9 cellular contexts compared by ENCODE assay signal in genomic region chr6:42368156-42368555, GRCh38.
DNase-seq lines count a peak whose midpoint lies in the region; ATAC-seq and TF ChIP-seq lines count a peak whose summit lies in the region.
"Had no signal": no experiment of that assay in that cellular context is flagged by ENCODE, and none has a peak within 500 bp of the region (broad histone marks: within the 10 kb centered on the region; RNA-seq: fewer than 3 reads in every experiment).

No MANE protein-coding gene starts in this region.

- peak overlapping the region; percentile 90 for H3K4ac ChIP-seq in IMR-90 (ENCODE audit: low read depth, low read length)

- peak overlapping the region; percentile 77 for H3K4me2 ChIP-seq in DOHH2 (ENCODE audit: low read length)
- no peak overlapping the region; the same call in 1 of the 2 replicates for H3K4me2 ChIP-seq in IMR-90 (ENCODE audit: low read depth, low read length)

- intact Hi-C loops in IMR-90 (cut with micrococcal nuclease) = no loop called here
- intact Hi-C loops in left cardiac atrium (cut with DNase I) = no loop called here
- intact Hi-C loops in left ventricle myocardium superior (cut with micrococcal nuclease) = no loop called here

- peak overlapping the region; percentile 18; the same call in 1 of the 2 replicates for H3K56ac ChIP-seq in IMR-90 (ENCODE audit: extremely low read depth, insufficient read depth, low read length)

- no peak for TF ChIP-seq POLR2A in IMR-90 (IDR thresholded peaks at IDR 0.05; ENCODE audit: low read depth, low read length)

- peak overlapping the region; percentile 53; the same call in 1 of the 3 replicates for H2BK15ac ChIP-seq in IMR-90 (ENCODE audit: low read depth, low read length)

- H2BK20ac ChIP-seq in IMR-90 (ENCODE audit: low read depth, low read length) = no peak overlapping the region

- H3K18ac ChIP-seq in IMR-90 (ENCODE audit: low read depth, low read length) = no peak overlapping the region

- dilution Hi-C loops in IMR-90 (cut with HindIII; ENCODE audit: low sequenced_read_pairs, unreplicated experiment) = no loop called here

- H3K23ac ChIP-seq in IMR-90 (ENCODE audit: low read depth, low read length) = peak overlapping the region; percentile 79

- H3K9me1 ChIP-seq in IMR-90 (ENCODE audit: insufficient read depth, low read length) = peaks cover 47% of the 10 kb centered on the region

- POLR2A ChIA-PET in IMR-90 (lab: Charles Lee; ENCODE audit: unreplicated experiment) = no interaction called here

- peak overlapping the region; percentile 52 for H2AFZ ChIP-seq in IMR-90 (replicated peaks; ENCODE audit: low read length, poor library complexity)

- peak overlapping the region; percentile 48 to 75; a peak in 3 of 4 replicates for H4K8ac ChIP-seq in IMR-90 (ENCODE audit: low read depth in 2 of 2, low read length in 2 of 2)

- H3F3A ChIP-seq in DOHH2 (ENCODE audit: control insufficient read depth, insufficient read depth) = 0 out of 2 replicates have a peak, but pooled peaks cover 4% of the 10 kb centered on the region

- H3K9me3 ChIP-seq in DOHH2 (ENCODE audit: control insufficient read depth, insufficient read depth, low read length) (no peaks in the 10 kb centered on the region), IMR-90 (ENCODE audit: control insufficient read depth, insufficient read depth, low read length) (no peaks in the 10 kb centered on the region), neutrophil (no peaks in the 10 kb centered on the region)

- no peak overlapping the region for H3K27ac ChIP-seq in DOHH2 (ENCODE audit: low read depth, low read length)
- peak overlapping the region; percentile 79 for H3K27ac ChIP-seq in IMR-90 (ENCODE audit: insufficient read depth, low read length)
- peak overlapping the region; percentile 97 for H3K27ac ChIP-seq in neutrophil

- H3K79me1 ChIP-seq in IMR-90 (ENCODE audit: low read depth in 1 of 2, low read length in 2 of 2) = peaks cover 70 to 96% of the 10 kb centered on the region in 2 experiments

- H3K9me2 ChIP-seq in DOHH2 (replicated peaks; ENCODE audit: control insufficient read depth, low read length) = no peaks in the 10 kb centered on the region

- peak overlapping the region; percentile 83 for H2BK5ac ChIP-seq in IMR-90 (ENCODE audit: low read depth, low read length, poor library complexity, severe bottlenecking)

- peak overlapping the region; percentile 90; the same call in 1 of the 2 replicates for H4K91ac ChIP-seq in IMR-90 (ENCODE audit: insufficient read depth, low read depth, low read length)

- peaks cover 82% of the 10 kb centered on the region for H3K79me2 ChIP-seq in DOHH2 (ENCODE audit: control insufficient read depth, low read length)

- DNase-seq in IMR-90 (no peak), activated T-cell treated with anti-CD3 and anti-CD28 coated beads for 48 hours (ENCODE audit: low read depth) (peak; percentile 66), iPS-NIHi11 (ENCODE audit: low spot score) (no peak), left cardiac atrium (no peak), left ventricle myocardium superior (no peak), NCI-H2227 (lab: John Stamatoyannopoulos, UW; ENCODE audit: unreplicated experiment) (no peak)
- DNase-seq: NCI-H146 had no signal

- H3K36me3 ChIP-seq in DOHH2 (ENCODE audit: control insufficient read depth, low read length) (peaks cover 5% of the 10 kb centered on the region; the same call in 1 of the 2 replicates), IMR-90 (ENCODE audit: control insufficient read depth, insufficient read depth, low read length) (no peaks in the 10 kb centered on the region), neutrophil (no peaks in the 10 kb centered on the region)

- H2AK5ac ChIP-seq in IMR-90 (ENCODE audit: low read depth, low read length) = peak overlapping the region; percentile 54

- BruUV-seq in IMR-90 (replicated peaks; lab: Mats Ljungman, UMichigan) = no TSS peak

- H3K4me3 ChIP-seq in DOHH2 (ENCODE audit: low read length) (peak overlapping the region; percentile 65), IMR-90 (ENCODE audit: insufficient read depth, low read depth, low read length) (no peak overlapping the region), neutrophil (ENCODE audit: low read depth in 1 of 2, low read length in 1 of 2) (peak overlapping the region; percentile 55 to 58)

- H4K20me1 ChIP-seq in DOHH2 (ENCODE audit: control insufficient read depth, insufficient read depth, low read depth, low read length) = peaks cover 8% of the 10 kb centered on the region
- peaks cover 12% of the 10 kb centered on the region; the same call in 1 of the 2 replicates for H4K20me1 ChIP-seq in IMR-90 (ENCODE audit: insufficient read depth, low read length)

- no peak for TF ChIP-seq RAD21 in IMR-90 (IDR thresholded peaks at IDR 0.05; ENCODE audit: low read length)

- 50% methylated on average over 1 of the region's 6 CpGs; no CpG with 5 or more reads in 1 of the 2 experiments for WGBS in IMR-90 (ENCODE audit: extremely low coverage in 2 of 2, insufficient read length in 1 of 2), 2 experiments

- no peak for TF ChIP-seq CTCF in DOHH2 (IDR thresholded peaks at IDR 0.05; ENCODE audit: low read depth, low read length, poor library complexity, severe bottlenecking)
- TF ChIP-seq CTCF in IMR-90 (conservative IDR thresholded peaks at IDR 0.05; ENCODE audit: low read depth, low read length) = no peak
- no peak for TF ChIP-seq CTCF in neutrophil (IDR thresholded peaks at IDR 0.05)

- peak overlapping the region; percentile 38 for H2AK9ac ChIP-seq in IMR-90 (replicated peaks; ENCODE audit: low read depth, low read length, poor library complexity)

- H3K4me1 ChIP-seq in DOHH2 (ENCODE audit: control insufficient read depth, low read length) (peaks cover 48% of the 10 kb centered on the region), IMR-90 (ENCODE audit: control insufficient read depth, insufficient read depth, low read length) (peaks cover 16% of the 10 kb centered on the region), neutrophil (ENCODE audit: control insufficient read depth in 1 of 2, insufficient read depth in 1 of 2, low read depth in 1 of 2, low read length in 1 of 2) (peaks cover 97 to 99% of the 10 kb centered on the region in 2 experiments)

- H4K5ac ChIP-seq in IMR-90 (ENCODE audit: low read depth, low read length) = 0 out of 2 replicates have a peak overlapping the region, but pooled peaks have one; percentile 16

- no peak for ATAC-seq in IMR-90 (ENCODE audit: low read depth)
- no peak for ATAC-seq in left cardiac atrium
- no peak for ATAC-seq in left ventricle myocardium superior

- in situ Hi-C loops in IMR-90 (cut with MboI; ENCODE audit: low sequenced_read_pairs) = no loop called here

- H3K27me3 ChIP-seq in DOHH2 (ENCODE audit: control insufficient read depth, low read length) (no peaks in the 10 kb centered on the region), IMR-90 (ENCODE audit: control insufficient read depth, insufficient read depth, low read length) (no peaks in the 10 kb centered on the region), neutrophil (no peaks in the 10 kb centered on the region)

- peak overlapping the region; percentile 82; the same call in 1 of the 2 replicates for H3K14ac ChIP-seq in IMR-90 (replicated peaks; ENCODE audit: low read depth, low read length)

- no peak overlapping the region for H3K9ac ChIP-seq in IMR-90 (ENCODE audit: low read depth, low read length)

- CTCF ChIA-PET in IMR-90 (lab: Yijun Ruan, JAX) = no interaction called here

- peak overlapping the region; percentile 89 for H2BK120ac ChIP-seq in IMR-90 (ENCODE audit: low read depth, low read length)

TF ChIP-seq in IMR-90, 13 proteins besides CTCF, POLR2A, EP300 and RAD21:
- TF ChIP-seq FOS (IDR thresholded peaks at IDR 0.05; ENCODE audit: low read depth, low read length) = no peak
- TF ChIP-seq MAFK (IDR thresholded peaks at IDR 0.05; ENCODE audit: low read depth, low read length) = no peak
- TF ChIP-seq MXI1 (IDR thresholded peaks at IDR 0.05; ENCODE audit: borderline replicate concordance, low read depth, low read length) = no peak
- TF ChIP-seq RCOR1 (IDR thresholded peaks at IDR 0.05; ENCODE audit: insufficient replicate concordance, low read length) = no peak
- TF ChIP-seq CHD1 (IDR thresholded peaks at IDR 0.05; ENCODE audit: low read depth, low read length) = no peak
- no peak for TF ChIP-seq MAZ (IDR thresholded peaks at IDR 0.05; ENCODE audit: borderline replicate concordance, low read depth, low read length)
- TF ChIP-seq BHLHE40 (IDR thresholded peaks at IDR 0.05; ENCODE audit: low read depth, low read length) = no peak
- no peak for TF ChIP-seq CEBPB (IDR thresholded peaks at IDR 0.05; ENCODE audit: low read depth, low read length)
- TF ChIP-seq, protein P1, sequence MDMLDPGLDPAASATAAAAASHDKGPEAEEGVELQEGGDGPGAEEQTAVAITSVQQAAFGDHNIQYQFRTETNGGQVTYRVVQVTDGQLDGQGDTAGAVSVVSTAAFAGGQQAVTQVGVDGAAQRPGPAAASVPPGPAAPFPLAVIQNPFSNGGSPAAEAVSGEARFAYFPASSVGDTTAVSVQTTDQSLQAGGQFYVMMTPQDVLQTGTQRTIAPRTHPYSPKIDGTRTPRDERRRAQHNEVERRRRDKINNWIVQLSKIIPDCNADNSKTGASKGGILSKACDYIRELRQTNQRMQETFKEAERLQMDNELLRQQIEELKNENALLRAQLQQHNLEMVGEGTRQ (IDR thresholded peaks at IDR 0.05; ENCODE audit: low read depth, low read length) = no peak
- no peak for TF ChIP-seq RFX5 (IDR thresholded peaks at IDR 0.05; ENCODE audit: low read depth, low read length)
- TF ChIP-seq ELK1 (IDR thresholded peaks at IDR 0.05; ENCODE audit: borderline replicate concordance, low read depth, low read length) = no peak
- no peak for TF ChIP-seq NFE2L2 (IDR thresholded peaks at IDR 0.05; ENCODE audit: low read depth, low read length)
- no peak for TF ChIP-seq SMC3 (IDR thresholded peaks at IDR 0.05; ENCODE audit: low read depth, low read length)
TF ChIP-seq in IMR-90: peak in this region for 0.
